9 cellular contexts compared by ENCODE assay signal in genomic region chr7:4612939-4613841, GRCh38.
DNase-seq lines count a peak whose midpoint lies in the region; ATAC-seq and TF ChIP-seq lines count a peak whose summit lies in the region.
"Had no signal": no experiment of that assay in that cellular context is flagged by ENCODE, and none has a peak within 500 bp of the region (broad histone marks: within the 10 kb centered on the region; RNA-seq: fewer than 3 reads in every experiment).

No MANE protein-coding gene starts in this region.

- H3K27me3 ChIP-seq in brain microvascular endothelial cell (replicated peaks) (no peaks in the 10 kb centered on the region), left lung (no peaks in the 10 kb centered on the region), thymus (ENCODE audit: control insufficient read depth, insufficient read depth) (no peaks in the 10 kb centered on the region)

- H3K9me3 Mint-ChIP-seq in activated CD4-positive, alpha-beta T cell treated with anti-CD3 and anti-CD28 coated beads, Interleukin-2, amount 10 ng/mL, durations not matched to agents 7 days and 5 days, result no peaks in the 10 kb centered on the region

- H3K27ac Mint-ChIP-seq in activated CD4-positive, alpha-beta T cell treated with anti-CD3 and anti-CD28 coated beads, Interleukin-2, amount 10 ng/mL, durations not matched to agents 7 days and 5 days, result peak overlapping the region; percentile 79

- H3K27me3 Mint-ChIP-seq in activated CD4-positive, alpha-beta T cell treated with anti-CD3 and anti-CD28 coated beads, Interleukin-2, amount 10 ng/mL, durations not matched to agents 7 days and 5 days, result no peaks in the 10 kb centered on the region

- H3K4me1 ChIP-seq in left lung, result peaks cover 12 to 20% of the 10 kb centered on the region in 2 donors
- peaks cover 7% of the 10 kb centered on the region for H3K4me1 ChIP-seq in thymus (ENCODE audit: control insufficient read depth, insufficient read depth, low read length)

- peak overlapping the region; percentile 35 for H3K4me3 ChIP-seq in brain microvascular endothelial cell (ENCODE audit: low read depth, low read length)
- H3K4me3 ChIP-seq in left lung, result peak overlapping the region; percentile 13 to 29
- peak overlapping the region; percentile 32 for H3K4me3 ChIP-seq in thymus (ENCODE audit: low read length)

- POLR2A ChIA-PET in activated CD4-positive, alpha-beta T cell treated with anti-CD3 and anti-CD28 coated beads, Interleukin-2, amount 10 ng/mL, durations not matched to agents 7 days and 5 days (lab: Charles Lee), result interaction anchor here (1.0 kb wide), 1 partner anchor 137 kb away, joined by 5 read pairs; no protein-coding TSS in a partner anchor

- peak overlapping the region; percentile 58 for H3K4me3 Mint-ChIP-seq in activated CD4-positive, alpha-beta T cell treated with anti-CD3 and anti-CD28 coated beads, Interleukin-2, amount 10 ng/mL, durations not matched to agents 7 days and 5 days

- H3K4me1 Mint-ChIP-seq in activated CD4-positive, alpha-beta T cell treated with anti-CD3 and anti-CD28 coated beads, Interleukin-2, amount 10 ng/mL, durations not matched to agents 7 days and 5 days, result peaks cover 20% of the 10 kb centered on the region

- TF ChIP-seq CTCF in brain microvascular endothelial cell (IDR thresholded peaks at IDR 0.05; ENCODE audit: low read depth, low read length, missing control alignments), result no peak
- no peak for TF ChIP-seq CTCF in left lung (IDR thresholded peaks at IDR 0.05)

- H3K36me3 Mint-ChIP-seq in activated CD4-positive, alpha-beta T cell treated with anti-CD3 and anti-CD28 coated beads, Interleukin-2, amount 10 ng/mL, durations not matched to agents 7 days and 5 days (ENCODE audit: low read depth), result no peaks in the 10 kb centered on the region

- H3K27ac ChIP-seq in brain microvascular endothelial cell, result peak overlapping the region; percentile 19
- peak overlapping the region; percentile 73 to 79 for H3K27ac ChIP-seq in left lung
- peak overlapping the region; percentile 78 for H3K27ac ChIP-seq in thymus (ENCODE audit: low read depth)
- H3K27ac ChIP-seq: VCaP had no signal

- no peak for DNase-seq in activated CD4-positive, alpha-beta T cell treated with anti-CD3 and anti-CD28 coated beads, Interleukin-2, amount 10 ng/mL, durations not matched to agents 7 days and 5 days
- DNase-seq in activated CD4-positive, alpha-beta T cell treated with anti-CD3 and anti-CD28 coated beads for 4 hours, result no peak
- DNase-seq in brain microvascular endothelial cell (peak; percentile 14), left lung (no peak), RKO (ENCODE audit: low spot score) (no peak), NOMO-1 treated with DMSO at 0.1 percent for 48 hours (lab: John Stamatoyannopoulos, UW; ENCODE audit: unreplicated experiment) (no peak)
- DNase-seq in stimulated activated naive CD4-positive, alpha-beta T cell treated with Interleukin-2 at 50 U/mL for 16 hours (lab: John Stamatoyannopoulos, UW), result no peak

- CTCF ChIA-PET in activated CD4-positive, alpha-beta T cell treated with anti-CD3 and anti-CD28 coated beads, Interleukin-2, amount 10 ng/mL, durations not matched to agents 7 days and 5 days (lab: Charles Lee), result interaction anchor here (0.9 to 1.3 kb wide), 2 partner anchors 24 to 141 kb away, joined by 3 read pairs; no protein-coding TSS in a partner anchor

- in situ Hi-C loops in brain microvascular endothelial cell (cut with HindIII; ENCODE audit: low pct_ligation_motif_present, low sequenced_read_pairs), result no loop called here

- no peaks in the 10 kb centered on the region for H3K36me3 ChIP-seq in brain microvascular endothelial cell (replicated peaks)
- no peaks in the 10 kb centered on the region for H3K36me3 ChIP-seq in left lung
- H3K36me3 ChIP-seq in thymus (ENCODE audit: control insufficient read depth, insufficient read depth), result no peaks in the 10 kb centered on the region

- 17% methylated on average over 25 of the region's 25 CpGs for WGBS in thymus

- ATAC-seq in left lung, result peak; percentile 29

- intact Hi-C loops in left lung (cut with DNase I), result loop anchor here in 1 of 2 donors (10.0 kb wide), 1 partner anchor 142 kb away; no protein-coding TSS in a partner anchor

- H3K9me3 ChIP-seq in left lung, result no peaks in the 10 kb centered on the region
- H3K9me3 ChIP-seq in thymus (ENCODE audit: control insufficient read depth), result no peaks in the 10 kb centered on the region

Comparison
In these comparisons a context has a peak if more than half of its experiments do, and no peak if none do; other contexts are left out.
1. H3K27ac ChIP-seq: peak in every context shown above with its lines; median percentile 78 in thymus; 76 in left lung; 19 in brain microvascular endothelial cell.